ENCODE assay signal across 25 cellular contexts in the genomic region with DNA sequence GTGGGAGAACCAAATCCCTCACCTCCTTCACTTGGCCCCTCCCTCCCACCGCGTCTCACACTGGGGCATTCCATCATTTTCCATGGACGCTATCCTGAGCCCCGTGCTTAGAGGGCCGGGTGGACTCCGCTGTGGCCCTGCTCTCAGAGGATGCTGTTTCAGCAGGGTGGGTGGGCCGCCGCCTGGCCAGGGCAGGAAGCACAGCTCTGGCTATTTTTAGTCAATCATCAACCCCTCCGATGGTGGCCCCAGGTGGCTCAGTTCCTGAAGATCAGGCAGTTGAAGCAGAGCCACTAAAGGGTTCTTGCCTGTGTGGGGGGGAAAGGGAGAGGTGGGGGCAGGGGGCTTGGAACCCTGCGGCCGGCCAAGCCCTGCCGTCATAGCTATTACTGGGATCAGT.
A peak's percentile ranks its signal among the peaks of the same experiment; 100 is the strongest.
DNase-seq lines count a peak whose midpoint lies in the region; ATAC-seq and TF ChIP-seq lines count a peak whose summit lies in the region.
"Had no signal": no experiment of that assay in that cellular context is flagged by ENCODE, and none has a peak within 500 bp of the region (broad histone marks: within the 10 kb centered on the region; RNA-seq: fewer than 3 reads in every experiment).

No MANE protein-coding gene starts in this region.

- H3F3A ChIP-seq in SK-N-SH (replicated peaks; ENCODE audit: insufficient read depth), result no peaks in the 10 kb centered on the region

- intact Hi-C loops in OCI-LY7 (cut with micrococcal nuclease; ENCODE audit: unreplicated experiment), result loop anchor here (1.0 kb wide), 2 partner anchors 35 to 83 kb away; no protein-coding TSS in a partner anchor
- intact Hi-C loops in head of caudate nucleus (cut with DNase I), result no loop called here

- H3K9me3 ChIP-seq in SK-N-SH (no peaks in the 10 kb centered on the region), OCI-LY7 (ENCODE audit: low read length) (no peaks in the 10 kb centered on the region), gastroesophageal sphincter (no peaks in the 10 kb centered on the region)
- H3K9me3 ChIP-seq: heart left ventricle, SJCRH30, uterus had no signal

- 0 out of 2 replicates have a peak, but pooled peaks cover 14% of the 10 kb centered on the region for H3K27me3 ChIP-seq in SK-N-SH (ENCODE audit: insufficient read depth)
- peaks cover 90% of the 10 kb centered on the region for H3K27me3 ChIP-seq in gastroesophageal sphincter
- H3K27me3 ChIP-seq: uterus had no signal

- peak overlapping the region in 1 of 2 experiments; percentile 91; a peak in 2 of 4 replicates for H3K27ac ChIP-seq in SK-N-SH (ENCODE audit: low read depth in 2 of 2, low read length in 1 of 2)
- H3K27ac ChIP-seq in OCI-LY7 (ENCODE audit: low read depth, low read length, poor library complexity, severe bottlenecking), result peak overlapping the region; percentile 78
- no peak overlapping the region for H3K27ac ChIP-seq in gastroesophageal sphincter
- H3K27ac ChIP-seq: epithelial cell of prostate, SJCRH30, uterus had no signal

- 53% methylated on average over 11 of the region's 12 CpGs for WGBS in SK-N-SH (ENCODE audit: low lambda C conversion rate)
- WGBS in gastroesophageal sphincter (ENCODE audit: low coverage in 1 of 2), 2 donors, result 70% methylated on average over 4 of the region's 12 CpGs; no CpG with 5 or more reads in 1 of the 2 donors

- no peak overlapping the region for H2AFZ ChIP-seq in SK-N-SH (ENCODE audit: low read depth)
- peak overlapping the region; percentile 45; the same call in 1 of the 2 replicates for H2AFZ ChIP-seq in OCI-LY7 (ENCODE audit: low read length)

- H3K27ac Mint-ChIP-seq in activated T-cell treated with anti-CD3 and anti-CD28 coated beads, Interleukin-2, amount 50 U/mL, for 24 hours, result no peak overlapping the region
- H3K27ac Mint-ChIP-seq: activated CD8-positive, alpha-beta T cell treated with anti-CD3 and anti-CD28 coated beads for 36 hours; activated naive CD8-positive, alpha-beta T cell had no signal

- POLR2A ChIA-PET in SK-N-SH (lab: Yijun Ruan, JAX) (interaction anchor here (1.2 kb wide), 1 partner anchor 230 kb away, joined by 3 read pairs; a partner anchor contains a TSS), OCI-LY7 (lab: Charles Lee) (interaction anchor here (0.7 to 3.0 kb wide), 2 partner anchors 35 to 368 kb away, joined by 3 to 24 read pairs; no protein-coding TSS in a partner anchor)

- H3K4me1 Mint-ChIP-seq in activated T-cell treated with anti-CD3 and anti-CD28 coated beads, Interleukin-2, amount 50 U/mL, for 24 hours (ENCODE audit: low read depth), result no peaks in the 10 kb centered on the region
- H3K4me1 Mint-ChIP-seq: CD8-positive, alpha-beta memory T cell had no signal

- no peak for TF ChIP-seq RAD21 in SK-N-SH (IDR thresholded peaks at IDR 0.05; ENCODE audit: low read length)

- H3K79me2 ChIP-seq in SK-N-SH (ENCODE audit: insufficient read depth), result no peaks in the 10 kb centered on the region
- H3K79me2 ChIP-seq in OCI-LY7 (ENCODE audit: insufficient read depth, low read depth, low read length), result no peaks in the 10 kb centered on the region

- no peaks in the 10 kb centered on the region for H4K20me1 ChIP-seq in SK-N-SH (ENCODE audit: insufficient read depth)
- no peaks in the 10 kb centered on the region for H4K20me1 ChIP-seq in OCI-LY7 (ENCODE audit: insufficient read depth, low read length)

- H3K27me3 Mint-ChIP-seq in activated T-cell treated with anti-CD3 and anti-CD28 coated beads, Interleukin-2, amount 50 U/mL, for 24 hours, result peaks cover 42% of the 10 kb centered on the region

- H3K4me1 ChIP-seq in SK-N-SH (ENCODE audit: control insufficient read depth in 1 of 2, insufficient read depth in 2 of 2, low read depth in 1 of 2, low read length in 1 of 2) (peaks cover 0 to 24% of the 10 kb centered on the region in 2 experiments; a peak in 2 of 4 replicates), OCI-LY7 (ENCODE audit: insufficient read depth, low read length, poor library complexity, severe bottlenecking) (peaks cover 77% of the 10 kb centered on the region), gastroesophageal sphincter (peaks cover 0 to 23% (median 6%) of the 10 kb centered on the region in 3 donors)
- H3K4me1 ChIP-seq: SJCRH30 had no signal

- no peaks in the 10 kb centered on the region for H3K9me3 Mint-ChIP-seq in activated T-cell treated with anti-CD3 and anti-CD28 coated beads, Interleukin-2, amount 50 U/mL, for 24 hours
- H3K9me3 Mint-ChIP-seq: activated CD8-positive, alpha-beta T cell treated with anti-CD3 and anti-CD28 coated beads for 36 hours; CD8-positive, alpha-beta memory T cell had no signal

- H3K9ac ChIP-seq in SK-N-SH, result no peak overlapping the region

- CTCF ChIA-PET in SK-N-SH (lab: Yijun Ruan, JAX), result interaction anchor here (0.6 to 3.8 kb wide), 19 partner anchors 13 to 259 kb away, joined by 3 to 14 read pairs (median 4); no protein-coding TSS in a partner anchor
- CTCF ChIA-PET in OCI-LY7 (lab: Charles Lee; ENCODE audit: unreplicated experiment), result interaction anchor here (0.5 to 0.6 kb wide), 2 partner anchors 80 to 951 kb away, joined by 4 to 7 read pairs; no protein-coding TSS in a partner anchor

- no peak overlapping the region for H3K4me3 Mint-ChIP-seq in activated T-cell treated with anti-CD3 and anti-CD28 coated beads, Interleukin-2, amount 50 U/mL, for 24 hours
- H3K4me3 Mint-ChIP-seq: activated CD8-positive, alpha-beta T cell treated with anti-CD3 and anti-CD28 coated beads for 36 hours; activated naive CD8-positive, alpha-beta T cell; CD8-positive, alpha-beta memory T cell had no signal

- TF ChIP-seq EP300 in SK-N-SH (IDR thresholded peaks at IDR 0.05; ENCODE audit: borderline replicate concordance in 1 of 2, low read depth in 1 of 2, low read length in 1 of 2) (no peak), gastroesophageal sphincter (IDR thresholded peaks at IDR 0.05) (no peak)

- no peak overlapping the region for H3K4me3 ChIP-seq in SK-N-SH (ENCODE audit: low read depth in 2 of 2, low read length in 1 of 2)
- peak overlapping the region; percentile 21 for H3K4me3 ChIP-seq in OCI-LY7 (ENCODE audit: low read depth, low read length, poor library complexity, severe bottlenecking)
- H3K4me3 ChIP-seq in gastroesophageal sphincter, result no peak overlapping the region
- H3K4me3 ChIP-seq: SJCRH30, uterus had no signal

- no TSS peak for BruUV-seq in OCI-LY7 (replicated peaks; lab: Mats Ljungman, UMichigan)

- H3K4me2 ChIP-seq in SK-N-SH, result no peak overlapping the region
- peak overlapping the region; percentile 68 for H3K4me2 ChIP-seq in OCI-LY7 (ENCODE audit: low read length)

- DNase-seq in SK-N-SH (peak; percentile 58), OCI-LY7 (ENCODE audit: low spot score) (peak; percentile 94), kidney tubule cell (ENCODE audit: low spot score) (peak; percentile 7), head of caudate nucleus (no peak)
- DNase-seq in activated T-cell treated with anti-CD3 and anti-CD28 coated beads, Interleukin-2, amount 50 U/mL, for 24 hours, result no peak
- DNase-seq: activated CD8-positive, alpha-beta T cell treated with anti-CD3 and anti-CD28 coated beads for 36 hours; activated effector memory CD4-positive, alpha-beta T cell treated with Interleukin-2 at 50 U/mL for 16 hours; AML-193; anterior cingulate cortex; CD8-positive, alpha-beta memory T cell; DMS 273 treated with DMSO at 0.1 percent for 48 hours; effector CD4-positive, alpha-beta T cell; heart left ventricle; left cardiac atrium; NCI-H1694 treated with DMSO at 0.1 percent for 48 hours; NCI-H526; SJCRH30; stimulated activated CD4-positive, alpha-beta T cell treated with anti-CD3 and anti-CD28 coated beads, Interleukin-15, amount 100 ng/mL, for 24 hours; stimulated activated naive CD4-positive, alpha-beta T cell treated with Interleukin-2 at 50 U/mL for 16 hours; uterus had no signal

- H3K9me2 ChIP-seq in SK-N-SH (no peaks in the 10 kb centered on the region), OCI-LY7 (ENCODE audit: insufficient read depth, low read length) (no peaks in the 10 kb centered on the region)

- no peaks in the 10 kb centered on the region for H3K36me3 Mint-ChIP-seq in activated T-cell treated with anti-CD3 and anti-CD28 coated beads, Interleukin-2, amount 50 U/mL, for 24 hours (ENCODE audit: low read depth)
- H3K36me3 Mint-ChIP-seq: activated naive CD8-positive, alpha-beta T cell; CD8-positive, alpha-beta memory T cell had no signal

- TF ChIP-seq CTCF in SK-N-SH (IDR thresholded peaks at IDR 0.05) (no peak), OCI-LY7 (conservative IDR thresholded peaks at IDR 0.05; ENCODE audit: low read length) (peak; percentile 62), gastroesophageal sphincter (IDR thresholded peaks at IDR 0.05) (no peak)

- ATAC-seq in SK-N-SH treated with all-trans-retinoic acid at 6 μM for 48 hours (no peak), HG02623 (IDR thresholded peaks at IDR 0.05; ENCODE audit: unreplicated experiment) (no peak), gastroesophageal sphincter (no peak)
- ATAC-seq: activated CD8-positive, alpha-beta T cell treated with anti-CD3 and anti-CD28 coated beads for 36 hours; left cardiac atrium had no signal

- no peak for TF ChIP-seq POLR2A in gastroesophageal sphincter (IDR thresholded peaks at IDR 0.05)

- H3K36me3 ChIP-seq in SK-N-SH (replicated peaks in 1 of 2; ENCODE audit: control insufficient read depth in 1 of 2, insufficient read depth in 2 of 2, low read length in 1 of 2) (no peaks in the 10 kb centered on the region), OCI-LY7 (ENCODE audit: insufficient read depth, low read length) (no peaks in the 10 kb centered on the region), gastroesophageal sphincter (no peaks in the 10 kb centered on the region)
- H3K36me3 ChIP-seq: heart left ventricle, SJCRH30, uterus had no signal

TF ChIP-seq in SK-N-SH, 30 proteins besides CTCF, POLR2A, EP300 and RAD21 (continues in another document):
- no peak for TF ChIP-seq SIN3A (IDR thresholded peaks at IDR 0.05; ENCODE audit: borderline replicate concordance, low read depth, low read length)

TF ChIP-seq in SK-N-SH treated with all-trans-retinoic acid at 6 μM for 48 hours, 23 proteins besides CTCF, POLR2A, EP300 and RAD21 (continues in another document):
- no peak for TF ChIP-seq TCF4 (CRISPR knock-in tag; IDR thresholded peaks at IDR 0.05; ENCODE audit: borderline replicate concordance)

Comparison
In these comparisons a context has a peak if more than half of its experiments do, and no peak if none do; other contexts are left out.
1. DNase-seq: peak in SK-N-SH (single experiment), OCI-LY7 (single experiment) and kidney tubule cell (single experiment); none in head of caudate nucleus (0 of 42) and activated T-cell treated with anti-CD3 and anti-CD28 coated beads, Interleukin-2, amount 50 U/mL, for 24 hours (single experiment).